In genomic region chr7:99469381-99470065, GRCh38 we compare ENCODE assay signal across 13 cellular contexts. TPM values are rescaled to one million over a fixed set of nuclear protein-coding genes. Genes with fewer than 3 reads are reported as not detected.
DNase-seq lines count a peak whose midpoint lies in the region; ATAC-seq and TF ChIP-seq lines count a peak whose summit lies in the region.
"Had no signal": no experiment of that assay in that cellular context is flagged by ENCODE, and none has a peak within 500 bp of the region (broad histone marks: within the 10 kb centered on the region; RNA-seq: fewer than 3 reads in every experiment).

No MANE protein-coding gene starts in this region.

- H3K4me1 Mint-ChIP-seq in T-helper 2 cell treated with Interferon-gamma antibody and Interleukin-4, amounts not matched to agents 5 μg/mL and 100 μg/mL, for 36 hours (ENCODE audit: low read depth): peaks cover 24% of the 10 kb centered on the region
- H3K4me1 Mint-ChIP-seq in IgD-negative memory B cell: peaks cover 20 to 22% (median 20%) of the 10 kb centered on the region in 3 donors

- H3K27me3 Mint-ChIP-seq in T-helper 2 cell treated with Interferon-gamma antibody and Interleukin-4, amounts not matched to agents 5 μg/mL and 100 μg/mL, for 36 hours (ENCODE audit: low read depth): no peaks in the 10 kb centered on the region
- peaks cover 3% of the 10 kb centered on the region for H3K27me3 Mint-ChIP-seq in IgD-negative memory B cell

- no peaks in the 10 kb centered on the region for H3K9me3 ChIP-seq in psoas muscle
- H3K9me3 ChIP-seq: tibial artery had no signal

- no peaks in the 10 kb centered on the region for H3K36me3 ChIP-seq in psoas muscle (ENCODE audit: insufficient read depth in 1 of 2, low read depth in 1 of 2)
- H3K36me3 ChIP-seq: tibial artery had no signal

- H3K4me3 Mint-ChIP-seq in T-helper 2 cell treated with Interferon-gamma antibody and Interleukin-4, amounts not matched to agents 5 μg/mL and 100 μg/mL, for 36 hours: peak overlapping the region; percentile 29
- H3K4me3 Mint-ChIP-seq in IgD-negative memory B cell: peak overlapping the region in 2 of 4 donors; percentile 60 to 99

- H3K27ac Mint-ChIP-seq in T-helper 2 cell treated with Interferon-gamma antibody and Interleukin-4, amounts not matched to agents 5 μg/mL and 100 μg/mL, for 36 hours: no peak overlapping the region
- peak overlapping the region in 2 of 3 donors; percentile 26 to 94 for H3K27ac Mint-ChIP-seq in IgD-negative memory B cell

- no peak for ATAC-seq in psoas muscle
- no peak for ATAC-seq in GM21360 (IDR thresholded peaks at IDR 0.05; ENCODE audit: unreplicated experiment)
- ATAC-seq in HG03521 (IDR thresholded peaks at IDR 0.05; ENCODE audit: unreplicated experiment): no peak

- peaks cover 14% of the 10 kb centered on the region for H3K4me1 ChIP-seq in psoas muscle

- DNase-seq in T-helper 2 cell treated with Interferon-gamma antibody and Interleukin-4, amounts not matched to agents 5 μg/mL and 100 μg/mL, for 36 hours (ENCODE audit: low spot score): no peak
- DNase-seq in T-helper 2 cell (no peak), fibroblast of the conjunctiva (ENCODE audit: low read depth) (peak; percentile 22), psoas muscle (peak in 1 of 2 donors; percentile 32), NCI-H2107 treated with DMSO at 0.1 percent for 48 hours (lab: John Stamatoyannopoulos, UW; ENCODE audit: unreplicated experiment) (no peak)
- DNase-seq: activated CD4-positive, alpha-beta T cell treated with anti-CD3 and anti-CD28 coated beads for 1 hour; Calu3; effector CD8-positive, alpha-beta T cell; glutamatergic neuron; tibial artery had no signal

- no peaks in the 10 kb centered on the region for H3K27me3 ChIP-seq in psoas muscle (ENCODE audit: insufficient read depth in 3 of 3, low read length in 2 of 3)
- H3K27me3 ChIP-seq: tibial artery had no signal

- H3K4me3 ChIP-seq in psoas muscle: peak overlapping the region; percentile 47

- WGBS in psoas muscle, 3 donors: 35 to 38% (median 38%) methylated on average over 23 of the region's 23 CpGs

- peaks cover 16% of the 10 kb centered on the region for H3K36me3 Mint-ChIP-seq in T-helper 2 cell treated with Interferon-gamma antibody and Interleukin-4, amounts not matched to agents 5 μg/mL and 100 μg/mL, for 36 hours (ENCODE audit: low read depth)
- H3K36me3 Mint-ChIP-seq in IgD-negative memory B cell: peaks cover 3% of the 10 kb centered on the region

- intact Hi-C loops in psoas muscle (cut with DNase I): loop anchor here in 1 of 2 donors (5.0 kb wide), 1 partner anchor 33 kb away; the partner anchor contains the start of genes ZKSCAN5 and ZNF394

- TF ChIP-seq CTCF in psoas muscle (IDR thresholded peaks at IDR 0.05): no peak

- H3K27ac ChIP-seq in psoas muscle: no peak overlapping the region
- H3K27ac ChIP-seq: tibial artery had no signal

- no peaks in the 10 kb centered on the region for H3K9me3 Mint-ChIP-seq in T-helper 2 cell treated with Interferon-gamma antibody and Interleukin-4, amounts not matched to agents 5 μg/mL and 100 μg/mL, for 36 hours
- H3K9me3 Mint-ChIP-seq in IgD-negative memory B cell: peaks cover 0 to 1% (median 0%) of the 10 kb centered on the region in 3 donors

RNA-seq across cellular contexts. Expression of gene ZNF789, which starts 3.2 kb away (rescaled TPM):
- polyA plus RNA-seq in IgD-negative memory B cell (4.4 TPM), psoas muscle (1 to 10 TPM; 2.0 to 6.2 (median 2.2) TPM)
- 1 to 10 TPM; 1.6 to 4.0 (median 2.9) TPM for total RNA-seq in psoas muscle

RNA-seq across cellular contexts. Expression of gene ATP5MF, which starts 3.6 kb away (rescaled TPM):
- polyA plus RNA-seq in IgD-negative memory B cell (453 TPM), psoas muscle (1,000 to 10,000 TPM; 2,163 to 2,481 (median 2,336) TPM)
- 100 to 1,000 TPM; 391 to 584 (median 510) TPM for total RNA-seq in psoas muscle

RNA-seq across cellular contexts. Expression of gene ZNF394, which starts 30.6 kb away (rescaled TPM):
- polyA plus RNA-seq in IgD-negative memory B cell (53.3 TPM), psoas muscle (10 to 100 TPM in 2 of 3 donors, 1 to 10 TPM in 1; 9.9 to 17.1 (median 15.9) TPM)
- total RNA-seq in psoas muscle: 10 to 100 TPM; 11.1 to 17.4 (median 14.6) TPM

RNA-seq across cellular contexts. Expression of gene CPSF4, which starts 30.8 kb away (rescaled TPM):
- polyA plus RNA-seq in IgD-negative memory B cell: 28.7 TPM
- 10 to 100 TPM; 21.3 to 42.4 (median 28.6) TPM for total RNA-seq in psoas muscle
- 10 to 100 TPM; 35.6 to 46.4 (median 36.5) TPM for polyA plus RNA-seq in psoas muscle

RNA-seq across cellular contexts. Expression of gene PTCD1, which starts 30.9 kb away (rescaled TPM):
- 5.5 TPM for polyA plus RNA-seq in IgD-negative memory B cell
- 1 to 10 TPM; 2.7 to 9.2 (median 4.6) TPM for total RNA-seq in psoas muscle
- polyA plus RNA-seq in psoas muscle: 1 to 10 TPM; 5.0 to 8.1 (median 5.6) TPM
